Comparison of ENCODE assay signal across 14 cellular contexts in the genomic region with DNA sequence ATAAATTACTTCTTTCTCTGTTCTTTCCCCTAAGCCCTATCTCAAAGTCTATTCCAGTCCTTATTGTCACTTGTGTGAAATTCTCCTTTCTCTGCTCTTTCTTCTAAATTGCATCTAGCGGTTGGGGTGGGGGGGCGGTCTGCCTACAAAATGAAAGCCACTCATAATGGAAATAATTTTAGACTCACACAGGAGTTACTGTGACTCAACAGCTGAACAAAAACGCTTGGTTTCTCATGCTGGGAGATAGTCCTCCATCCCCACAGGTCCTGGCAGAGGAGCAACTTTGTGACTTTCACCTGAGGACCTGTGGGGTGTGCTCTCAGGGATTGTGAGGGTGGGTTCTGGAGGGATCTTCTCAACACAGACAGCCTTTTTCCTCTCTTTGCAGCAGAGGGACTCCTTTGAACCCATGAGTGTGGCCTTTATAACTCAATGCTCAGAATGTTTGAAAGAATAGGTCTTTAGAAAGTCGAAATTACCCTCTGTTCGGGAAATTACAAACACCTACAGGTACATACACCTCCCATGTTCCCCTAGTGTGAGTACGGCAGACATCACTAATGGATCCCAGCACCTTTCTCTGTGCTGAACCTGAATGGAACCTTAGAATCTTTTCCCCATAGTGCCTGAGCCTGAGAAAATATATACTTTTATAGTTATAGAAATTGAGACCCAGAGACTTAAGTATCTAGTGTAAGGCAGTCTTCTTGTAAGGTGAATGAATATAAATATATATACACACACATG.
DNase-seq lines count a peak whose midpoint lies in the region; ATAC-seq and TF ChIP-seq lines count a peak whose summit lies in the region.
"Had no signal": no experiment of that assay in that cellular context is flagged by ENCODE, and none has a peak within 500 bp of the region (broad histone marks: within the 10 kb centered on the region; RNA-seq: fewer than 3 reads in every experiment).

No MANE protein-coding gene starts in this region.

- H3K4me1 Mint-ChIP-seq in osteocyte (ENCODE audit: unreplicated experiment), result no peaks in the 10 kb centered on the region

- H3K27me3 ChIP-seq in DND-41 (ENCODE audit: insufficient read depth, low read length, poor library complexity) (no peaks in the 10 kb centered on the region), uterus (no peaks in the 10 kb centered on the region)
- H3K27me3 ChIP-seq: ovary, tibial nerve had no signal

- no peaks in the 10 kb centered on the region for H3K36me3 Mint-ChIP-seq in osteocyte (ENCODE audit: unreplicated experiment)

- TF ChIP-seq POLR2A in NB4 (IDR thresholded peaks at IDR 0.05; ENCODE audit: extremely low read depth, insufficient read length), result no peak
- no peak for TF ChIP-seq POLR2A in uterus (IDR thresholded peaks at IDR 0.05)

- H3K36me3 ChIP-seq in DND-41 (ENCODE audit: insufficient read depth, low read length) (peaks cover 70% of the 10 kb centered on the region), uterus (no peaks in the 10 kb centered on the region)
- H3K36me3 ChIP-seq: ovary, tibial nerve had no signal

- H3K4me3 ChIP-seq in DND-41 (ENCODE audit: low read depth in 1 of 2, low read length in 2 of 2) (no peak overlapping the region), NB4 (ENCODE audit: low read depth, low read length) (no peak overlapping the region), uterus (no peak overlapping the region)
- H3K4me3 ChIP-seq: ovary, tibial nerve had no signal

- no peak for DNase-seq in DND-41
- DNase-seq in NB4 (ENCODE audit: low read depth), result peak; percentile 41
- DNase-seq in activated naive CD4-positive, alpha-beta T cell treated with anti-CD3 and anti-CD28 coated beads, Interleukin-2, amount 50 U/mL, for 16 hours, result peak; percentile 39
- DNase-seq in stimulated activated CD4-positive, alpha-beta T cell treated with anti-CD3 and anti-CD28 coated beads, Interleukin-1b, Interleukin-23, amount 100 ng/mL, for 48 hours, result peak; percentile 54
- no peak for DNase-seq in uterus
- no peak for DNase-seq in hepatic stellate cell (ENCODE audit: low spot score)
- DNase-seq in NCI-H1436 (lab: John Stamatoyannopoulos, UW), result no peak
- DNase-seq in osteocyte (ENCODE audit: extremely low spot score, unreplicated experiment), result no peak
- DNase-seq: cerebellar nuclear complex, mesendoderm, ovary, SW 1271 had no signal

- H3K27ac ChIP-seq in DND-41 (ENCODE audit: low read length) (peak overlapping the region; percentile 53), uterus (peak overlapping the region in 1 of 2 donors; percentile 39)
- H3K27ac ChIP-seq: ovary, tibial nerve had no signal

- no peak overlapping the region for H3K27ac Mint-ChIP-seq in osteocyte (ENCODE audit: unreplicated experiment)

- no peaks in the 10 kb centered on the region for H3K27me3 Mint-ChIP-seq in osteocyte (ENCODE audit: unreplicated experiment)

- TF ChIP-seq CTCF in DND-41 (IDR thresholded peaks at IDR 0.05; ENCODE audit: borderline replicate concordance, extremely low read depth, low read length, poor library complexity, severe bottlenecking) (no peak), NB4 (IDR thresholded peaks at IDR 0.05; ENCODE audit: low read depth, low read length) (no peak), uterus (IDR thresholded peaks at IDR 0.05) (no peak), osteocyte (IDR thresholded peaks at IDR 0.05) (no peak)

- H3K9me3 Mint-ChIP-seq in osteocyte (ENCODE audit: unreplicated experiment), result no peaks in the 10 kb centered on the region

- peaks cover 98% of the 10 kb centered on the region for H3K79me2 ChIP-seq in DND-41 (ENCODE audit: insufficient read depth, low read length)

- H2AFZ ChIP-seq in DND-41 (ENCODE audit: low read depth, low read length), result no peak overlapping the region

- H3K4me1 ChIP-seq in DND-41 (ENCODE audit: insufficient read depth, low read length) (peaks cover 71% of the 10 kb centered on the region), uterus (no peaks in the 10 kb centered on the region)

- H3K4me2 ChIP-seq in DND-41 (ENCODE audit: insufficient read depth, low read length), result no peak overlapping the region

- no peak for ATAC-seq in DND-41 (ENCODE audit: insufficient read depth, low read depth)
- ATAC-seq: esophagus mucosa had no signal

- no peak overlapping the region for H3K4me3 Mint-ChIP-seq in osteocyte (ENCODE audit: unreplicated experiment)

- H4K20me1 ChIP-seq in DND-41 (ENCODE audit: insufficient read depth, low read length), result peaks cover 87% of the 10 kb centered on the region

- H3K9me3 ChIP-seq in DND-41 (ENCODE audit: insufficient read depth, low read length, severe bottlenecking), result peaks cover 5% of the 10 kb centered on the region
- no peaks in the 10 kb centered on the region for H3K9me3 ChIP-seq in uterus

- intact Hi-C loops in uterus (cut with DNase I; ENCODE audit: low total_unique reads), result no loop called here

- H3K9ac ChIP-seq in DND-41 (ENCODE audit: low read depth, low read length), result no peak overlapping the region

Comparison
In these comparisons a context has a peak if more than half of its experiments do, and no peak if none do; other contexts are left out.
1. DNase-seq: peak in NB4 (single experiment), activated naive CD4-positive, alpha-beta T cell treated with anti-CD3 and anti-CD28 coated beads, Interleukin-2, amount 50 U/mL, for 16 hours (single experiment) and stimulated activated CD4-positive, alpha-beta T cell treated with anti-CD3 and anti-CD28 coated beads, Interleukin-1b, Interleukin-23, amount 100 ng/mL, for 48 hours (single experiment); none in DND-41 (single experiment), uterus (0 of 2), hepatic stellate cell (single experiment), NCI-H1436 (single experiment) and osteocyte (single experiment).